Comparison of ENCODE assay signal across 1 cellular context in the genomic region with DNA sequence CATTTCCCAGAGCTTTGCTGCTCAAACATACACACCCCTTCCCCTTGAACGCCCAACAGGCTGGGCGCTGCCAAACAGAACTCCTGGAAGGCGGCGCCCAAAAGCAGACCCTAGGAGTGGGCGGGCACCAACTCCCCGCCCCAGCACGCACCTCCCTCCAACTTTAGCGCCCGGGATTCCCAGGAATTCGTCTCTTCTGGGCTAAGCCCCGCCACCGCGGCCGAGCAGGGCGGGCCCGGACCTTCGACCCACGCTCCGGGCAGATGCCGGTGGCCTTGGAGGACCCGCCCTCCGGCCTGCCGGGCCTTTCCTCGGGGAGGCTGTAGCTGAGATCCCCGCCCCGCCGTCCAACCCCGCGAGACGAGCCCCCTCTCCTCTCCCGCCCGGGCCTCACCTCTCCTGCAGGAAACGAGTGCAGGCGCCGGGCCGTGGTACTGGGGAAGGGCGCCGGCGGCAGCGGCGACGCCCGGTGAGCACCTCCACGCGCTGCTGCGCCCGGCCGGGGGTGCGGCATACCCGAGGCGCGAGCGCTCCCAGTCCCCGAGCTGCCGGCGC.
TF ChIP-seq lines count a peak whose summit lies in the region.

No MANE protein-coding gene starts in this region.

TF ChIP-seq in HepG2, 621 proteins besides CTCF, POLR2A, EP300 and RAD21 (continued from another document and continues in another):
- TF ChIP-seq, protein P1, sequence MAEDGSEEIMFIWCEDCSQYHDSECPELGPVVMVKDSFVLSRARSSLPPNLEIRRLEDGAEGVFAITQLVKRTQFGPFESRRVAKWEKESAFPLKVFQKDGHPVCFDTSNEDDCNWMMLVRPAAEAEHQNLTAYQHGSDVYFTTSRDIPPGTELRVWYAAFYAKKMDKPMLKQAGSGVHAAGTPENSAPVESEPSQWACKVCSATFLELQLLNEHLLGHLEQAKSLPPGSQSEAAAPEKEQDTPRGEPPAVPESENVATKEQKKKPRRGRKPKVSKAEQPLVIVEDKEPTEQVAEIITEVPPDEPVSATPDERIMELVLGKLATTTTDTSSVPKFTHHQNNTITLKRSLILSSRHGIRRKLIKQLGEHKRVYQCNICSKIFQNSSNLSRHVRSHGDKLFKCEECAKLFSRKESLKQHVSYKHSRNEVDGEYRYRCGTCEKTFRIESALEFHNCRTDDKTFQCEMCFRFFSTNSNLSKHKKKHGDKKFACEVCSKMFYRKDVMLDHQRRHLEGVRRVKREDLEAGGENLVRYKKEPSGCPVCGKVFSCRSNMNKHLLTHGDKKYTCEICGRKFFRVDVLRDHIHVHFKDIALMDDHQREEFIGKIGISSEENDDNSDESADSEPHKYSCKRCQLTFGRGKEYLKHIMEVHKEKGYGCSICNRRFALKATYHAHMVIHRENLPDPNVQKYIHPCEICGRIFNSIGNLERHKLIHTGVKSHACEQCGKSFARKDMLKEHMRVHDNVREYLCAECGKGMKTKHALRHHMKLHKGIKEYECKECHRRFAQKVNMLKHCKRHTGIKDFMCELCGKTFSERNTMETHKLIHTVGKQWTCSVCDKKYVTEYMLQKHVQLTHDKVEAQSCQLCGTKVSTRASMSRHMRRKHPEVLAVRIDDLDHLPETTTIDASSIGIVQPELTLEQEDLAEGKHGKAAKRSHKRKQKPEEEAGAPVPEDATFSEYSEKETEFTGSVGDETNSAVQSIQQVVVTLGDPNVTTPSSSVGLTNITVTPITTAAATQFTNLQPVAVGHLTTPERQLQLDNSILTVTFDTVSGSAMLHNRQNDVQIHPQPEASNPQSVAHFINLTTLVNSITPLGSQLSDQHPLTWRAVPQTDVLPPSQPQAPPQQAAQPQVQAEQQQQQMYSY (CRISPR knock-in tag; IDR thresholded peaks at IDR 0.05), result 0 out of 2 replicates have a peak, but pooled peaks have one; percentile 40
- TF ChIP-seq, protein P2, sequence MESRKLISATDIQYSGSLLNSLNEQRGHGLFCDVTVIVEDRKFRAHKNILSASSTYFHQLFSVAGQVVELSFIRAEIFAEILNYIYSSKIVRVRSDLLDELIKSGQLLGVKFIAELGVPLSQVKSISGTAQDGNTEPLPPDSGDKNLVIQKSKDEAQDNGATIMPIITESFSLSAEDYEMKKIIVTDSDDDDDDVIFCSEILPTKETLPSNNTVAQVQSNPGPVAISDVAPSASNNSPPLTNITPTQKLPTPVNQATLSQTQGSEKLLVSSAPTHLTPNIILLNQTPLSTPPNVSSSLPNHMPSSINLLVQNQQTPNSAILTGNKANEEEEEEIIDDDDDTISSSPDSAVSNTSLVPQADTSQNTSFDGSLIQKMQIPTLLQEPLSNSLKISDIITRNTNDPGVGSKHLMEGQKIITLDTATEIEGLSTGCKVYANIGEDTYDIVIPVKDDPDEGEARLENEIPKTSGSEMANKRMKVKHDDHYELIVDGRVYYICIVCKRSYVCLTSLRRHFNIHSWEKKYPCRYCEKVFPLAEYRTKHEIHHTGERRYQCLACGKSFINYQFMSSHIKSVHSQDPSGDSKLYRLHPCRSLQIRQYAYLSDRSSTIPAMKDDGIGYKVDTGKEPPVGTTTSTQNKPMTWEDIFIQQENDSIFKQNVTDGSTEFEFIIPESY (CRISPR knock-in tag; IDR thresholded peaks at IDR 0.05), result no peak
- TF ChIP-seq, protein P3, sequence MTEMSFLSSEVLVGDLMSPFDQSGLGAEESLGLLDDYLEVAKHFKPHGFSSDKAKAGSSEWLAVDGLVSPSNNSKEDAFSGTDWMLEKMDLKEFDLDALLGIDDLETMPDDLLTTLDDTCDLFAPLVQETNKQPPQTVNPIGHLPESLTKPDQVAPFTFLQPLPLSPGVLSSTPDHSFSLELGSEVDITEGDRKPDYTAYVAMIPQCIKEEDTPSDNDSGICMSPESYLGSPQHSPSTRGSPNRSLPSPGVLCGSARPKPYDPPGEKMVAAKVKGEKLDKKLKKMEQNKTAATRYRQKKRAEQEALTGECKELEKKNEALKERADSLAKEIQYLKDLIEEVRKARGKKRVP (CRISPR knock-in tag; IDR thresholded peaks at IDR 0.05), result no peak; a peak in 1 of 4 replicates
- TF ChIP-seq USF2 (IDR thresholded peaks at IDR 0.05; ENCODE audit: low read depth, low read length), result no peak
- no peak for TF ChIP-seq USF2 (CRISPR knock-in tag; IDR thresholded peaks at IDR 0.05; ENCODE audit: borderline replicate concordance)
- TF ChIP-seq GFI1 (CRISPR knock-in tag; IDR thresholded peaks at IDR 0.05; ENCODE audit: borderline replicate concordance), result no peak
- TF ChIP-seq ZFP37 (CRISPR knock-in tag; IDR thresholded peaks at IDR 0.05; ENCODE audit: borderline replicate concordance), result no peak
- TF ChIP-seq, protein P4, sequence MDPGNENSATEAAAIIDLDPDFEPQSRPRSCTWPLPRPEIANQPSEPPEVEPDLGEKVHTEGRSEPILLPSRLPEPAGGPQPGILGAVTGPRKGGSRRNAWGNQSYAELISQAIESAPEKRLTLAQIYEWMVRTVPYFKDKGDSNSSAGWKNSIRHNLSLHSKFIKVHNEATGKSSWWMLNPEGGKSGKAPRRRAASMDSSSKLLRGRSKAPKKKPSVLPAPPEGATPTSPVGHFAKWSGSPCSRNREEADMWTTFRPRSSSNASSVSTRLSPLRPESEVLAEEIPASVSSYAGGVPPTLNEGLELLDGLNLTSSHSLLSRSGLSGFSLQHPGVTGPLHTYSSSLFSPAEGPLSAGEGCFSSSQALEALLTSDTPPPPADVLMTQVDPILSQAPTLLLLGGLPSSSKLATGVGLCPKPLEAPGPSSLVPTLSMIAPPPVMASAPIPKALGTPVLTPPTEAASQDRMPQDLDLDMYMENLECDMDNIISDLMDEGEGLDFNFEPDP (CRISPR knock-in tag; conservative IDR thresholded peaks at IDR 0.05), result no peak
- TF ChIP-seq HNF4A (CRISPR knock-in tag; IDR thresholded peaks at IDR 0.05), result peak; percentile 53
- TF ChIP-seq NR2F2 (IDR thresholded peaks at IDR 0.05; ENCODE audit: borderline replicate concordance, low read depth), result no peak
- no peak for TF ChIP-seq ZNF180 (CRISPR knock-in tag; IDR thresholded peaks at IDR 0.05; ENCODE audit: borderline replicate concordance, low read depth)
- TF ChIP-seq ZNF260 (CRISPR knock-in tag; IDR thresholded peaks at IDR 0.05; ENCODE audit: borderline replicate concordance, low read depth), result no peak
- no peak for TF ChIP-seq ZNF12 (CRISPR knock-in tag; IDR thresholded peaks at IDR 0.05)
- TF ChIP-seq FOXC1 (CRISPR knock-in tag; IDR thresholded peaks at IDR 0.05; ENCODE audit: borderline replicate concordance), result peak; percentile 85; the same call in 1 of the 2 replicates
- peak; percentile 50; the same call in 1 of the 2 replicates for TF ChIP-seq SKIL (CRISPR knock-in tag; IDR thresholded peaks at IDR 0.05; ENCODE audit: borderline replicate concordance)
- TF ChIP-seq NCOA2 (CRISPR knock-in tag; IDR thresholded peaks at IDR 0.05), result no peak
- TF ChIP-seq ZSCAN12 (CRISPR knock-in tag; IDR thresholded peaks at IDR 0.05), result no peak
- TF ChIP-seq ZSCAN31 (CRISPR knock-in tag; IDR thresholded peaks at IDR 0.05; ENCODE audit: low read depth), result no peak
- TF ChIP-seq, protein P5, sequence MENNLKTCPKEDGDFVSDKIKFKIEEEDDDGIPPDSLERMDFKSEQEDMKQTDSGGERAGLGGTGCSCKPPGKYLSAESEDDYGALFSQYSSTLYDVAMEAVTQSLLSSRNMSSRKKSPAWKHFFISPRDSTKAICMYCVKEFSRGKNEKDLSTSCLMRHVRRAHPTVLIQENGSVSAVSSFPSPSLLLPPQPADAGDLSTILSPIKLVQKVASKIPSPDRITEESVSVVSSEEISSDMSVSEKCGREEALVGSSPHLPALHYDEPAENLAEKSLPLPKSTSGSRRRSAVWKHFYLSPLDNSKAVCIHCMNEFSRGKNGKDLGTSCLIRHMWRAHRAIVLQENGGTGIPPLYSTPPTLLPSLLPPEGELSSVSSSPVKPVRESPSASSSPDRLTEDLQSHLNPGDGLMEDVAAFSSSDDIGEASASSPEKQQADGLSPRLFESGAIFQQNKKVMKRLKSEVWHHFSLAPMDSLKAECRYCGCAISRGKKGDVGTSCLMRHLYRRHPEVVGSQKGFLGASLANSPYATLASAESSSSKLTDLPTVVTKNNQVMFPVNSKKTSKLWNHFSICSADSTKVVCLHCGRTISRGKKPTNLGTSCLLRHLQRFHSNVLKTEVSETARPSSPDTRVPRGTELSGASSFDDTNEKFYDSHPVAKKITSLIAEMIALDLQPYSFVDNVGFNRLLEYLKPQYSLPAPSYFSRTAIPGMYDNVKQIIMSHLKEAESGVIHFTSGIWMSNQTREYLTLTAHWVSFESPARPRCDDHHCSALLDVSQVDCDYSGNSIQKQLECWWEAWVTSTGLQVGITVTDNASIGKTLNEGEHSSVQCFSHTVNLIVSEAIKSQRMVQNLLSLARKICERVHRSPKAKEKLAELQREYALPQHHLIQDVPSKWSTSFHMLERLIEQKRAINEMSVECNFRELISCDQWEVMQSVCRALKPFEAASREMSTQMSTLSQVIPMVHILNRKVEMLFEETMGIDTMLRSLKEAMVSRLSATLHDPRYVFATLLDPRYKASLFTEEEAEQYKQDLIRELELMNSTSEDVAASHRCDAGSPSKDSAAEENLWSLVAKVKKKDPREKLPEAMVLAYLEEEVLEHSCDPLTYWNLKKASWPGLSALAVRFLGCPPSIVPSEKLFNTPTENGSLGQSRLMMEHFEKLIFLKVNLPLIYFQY (CRISPR knock-in tag; IDR thresholded peaks at IDR 0.05; ENCODE audit: borderline replicate concordance), result peak; percentile 34; the same call in 1 of the 2 replicates
- TF ChIP-seq, protein P6, sequence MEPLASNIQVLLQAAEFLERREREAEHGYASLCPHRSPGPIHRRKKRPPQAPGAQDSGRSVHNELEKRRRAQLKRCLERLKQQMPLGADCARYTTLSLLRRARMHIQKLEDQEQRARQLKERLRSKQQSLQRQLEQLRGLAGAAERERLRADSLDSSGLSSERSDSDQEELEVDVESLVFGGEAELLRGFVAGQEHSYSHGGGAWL (CRISPR knock-in tag; IDR thresholded peaks at IDR 0.05), result no peak
- no peak for TF ChIP-seq NR3C1 (CRISPR knock-in tag; IDR thresholded peaks at IDR 0.05)
- TF ChIP-seq ZBTB3 (CRISPR knock-in tag; IDR thresholded peaks at IDR 0.05; ENCODE audit: borderline replicate concordance, low read depth), result 0 out of 2 replicates have a peak, but pooled peaks have one; percentile 45
- TF ChIP-seq, protein P7, sequence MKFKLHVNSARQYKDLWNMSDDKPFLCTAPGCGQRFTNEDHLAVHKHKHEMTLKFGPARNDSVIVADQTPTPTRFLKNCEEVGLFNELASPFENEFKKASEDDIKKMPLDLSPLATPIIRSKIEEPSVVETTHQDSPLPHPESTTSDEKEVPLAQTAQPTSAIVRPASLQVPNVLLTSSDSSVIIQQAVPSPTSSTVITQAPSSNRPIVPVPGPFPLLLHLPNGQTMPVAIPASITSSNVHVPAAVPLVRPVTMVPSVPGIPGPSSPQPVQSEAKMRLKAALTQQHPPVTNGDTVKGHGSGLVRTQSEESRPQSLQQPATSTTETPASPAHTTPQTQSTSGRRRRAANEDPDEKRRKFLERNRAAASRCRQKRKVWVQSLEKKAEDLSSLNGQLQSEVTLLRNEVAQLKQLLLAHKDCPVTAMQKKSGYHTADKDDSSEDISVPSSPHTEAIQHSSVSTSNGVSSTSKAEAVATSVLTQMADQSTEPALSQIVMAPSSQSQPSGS (CRISPR knock-in tag; IDR thresholded peaks at IDR 0.05), result no peak
- TF ChIP-seq MAFF (IDR thresholded peaks at IDR 0.05; ENCODE audit: low read depth, low read length), result no peak
- no peak; the same call in 1 of the 2 replicates for TF ChIP-seq ZNF670 (CRISPR knock-in tag; IDR thresholded peaks at IDR 0.05; ENCODE audit: borderline replicate concordance)
- no peak for TF ChIP-seq MTF1 (CRISPR knock-in tag; IDR thresholded peaks at IDR 0.05)
- no peak for TF ChIP-seq ZNF644 (CRISPR knock-in tag; IDR thresholded peaks at IDR 0.05; ENCODE audit: low read depth)
- 0 out of 2 replicates have a peak, but pooled peaks have one; percentile 21 for TF ChIP-seq ZNF878 (CRISPR knock-in tag; IDR thresholded peaks at IDR 0.05)
- no peak for TF ChIP-seq CBFB (CRISPR knock-in tag; IDR thresholded peaks at IDR 0.05)
- TF ChIP-seq, protein P8, sequence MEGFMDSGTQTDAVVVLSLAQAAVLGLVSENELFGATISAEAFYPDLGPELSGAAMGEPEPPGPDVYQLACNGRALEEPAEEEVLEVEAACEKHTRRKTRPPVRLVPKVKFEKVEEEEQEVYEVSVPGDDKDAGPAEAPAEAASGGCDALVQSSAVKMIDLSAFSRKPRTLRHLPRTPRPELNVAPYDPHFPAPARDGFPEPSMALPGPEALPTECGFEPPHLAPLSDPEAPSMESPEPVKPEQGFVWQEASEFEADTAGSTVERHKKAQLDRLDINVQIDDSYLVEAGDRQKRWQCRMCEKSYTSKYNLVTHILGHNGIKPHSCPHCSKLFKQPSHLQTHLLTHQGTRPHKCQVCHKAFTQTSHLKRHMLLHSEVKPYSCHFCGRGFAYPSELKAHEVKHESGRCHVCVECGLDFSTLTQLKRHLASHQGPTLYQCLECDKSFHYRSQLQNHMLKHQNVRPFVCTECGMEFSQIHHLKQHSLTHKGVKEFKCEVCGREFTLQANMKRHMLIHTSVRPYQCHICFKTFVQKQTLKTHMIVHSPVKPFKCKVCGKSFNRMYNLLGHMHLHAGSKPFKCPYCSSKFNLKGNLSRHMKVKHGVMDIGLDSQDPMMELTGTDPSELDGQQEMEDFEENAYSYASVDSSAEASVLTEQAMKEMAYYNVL (CRISPR knock-in tag; IDR thresholded peaks at IDR 0.05; ENCODE audit: borderline replicate concordance), result 0 out of 2 replicates have a peak, but pooled peaks have one; percentile 29
- no peak for TF ChIP-seq ZNF530 (CRISPR knock-in tag; IDR thresholded peaks at IDR 0.05; ENCODE audit: low read depth)
- no peak for TF ChIP-seq NONO (IDR thresholded peaks at IDR 0.05)
- TF ChIP-seq NONO (CRISPR knock-in tag; conservative IDR thresholded peaks at IDR 0.05), result no peak
